ENCODE assay signal across 13 cellular contexts in the genomic region with DNA sequence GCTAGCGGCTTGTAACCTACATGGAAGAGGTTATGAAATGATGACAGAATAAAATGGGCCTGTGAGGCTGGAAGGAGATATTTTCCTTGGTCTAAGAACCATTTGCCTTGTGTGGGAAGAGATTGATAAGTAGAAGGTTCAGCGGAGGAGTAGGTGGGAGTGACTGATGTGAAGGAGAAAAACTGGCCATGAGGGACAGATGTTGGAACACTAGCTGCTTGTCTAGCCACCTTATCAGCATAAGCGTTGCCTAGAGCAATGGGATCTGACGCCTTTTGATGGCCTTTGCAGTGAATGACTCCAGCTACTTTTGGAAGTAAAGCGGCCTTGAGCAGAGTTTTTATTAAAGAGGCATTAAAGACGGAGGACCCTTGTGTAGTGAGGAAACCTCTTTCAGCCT. TPM values are rescaled to one million over a fixed set of nuclear protein-coding genes. Genes with fewer than 3 reads are reported as not detected.
"Had no signal": no experiment of that assay in that cellular context is flagged by ENCODE, and none has a peak within 500 bp of the region (broad histone marks: within the 10 kb centered on the region; RNA-seq: fewer than 3 reads in every experiment).

No MANE protein-coding gene starts in this region.

RNA-seq across cellular contexts. Expression of gene STRIT1, which starts 17.4 kb away (rescaled TPM):
- total RNA-seq: activated B cell treated with CpG ODN at 0.5 μM for 24 hours; activated CD4-positive, alpha-beta memory T cell treated with anti-CD3 and anti-CD28 coated beads for 36 hours; activated CD4-positive, alpha-beta memory T cell treated with anti-CD3 and anti-CD28 coated beads, Interleukin-2, amount 10 ng/mL, durations not matched to agents 7 days and 5 days; activated CD4-positive, alpha-beta T cell treated with anti-CD3 and anti-CD28 coated beads for 36 hours; activated CD4-positive, alpha-beta T cell treated with anti-CD3 and anti-CD28 coated beads, Interleukin-2, amount 10 ng/mL, durations not matched to agents 24 days and 14 days; activated CD4-positive, alpha-beta T cell treated with anti-CD3 and anti-CD28 coated beads, Interleukin-2, amount 10 ng/mL, durations not matched to agents 7 days and 5 days; activated CD8-positive, alpha-beta memory T cell treated with anti-CD3 and anti-CD28 coated beads for 36 hours; activated CD8-positive, alpha-beta memory T cell treated with anti-CD3 and anti-CD28 coated beads, Interleukin-2, amount 10 ng/mL, durations not matched to agents 7 days and 5 days; activated CD8-positive, alpha-beta T cell treated with anti-CD3 and anti-CD28 coated beads for 36 hours; activated CD8-positive, alpha-beta T cell treated with anti-CD3 and anti-CD28 coated beads, Interleukin-2, amount 10 ng/mL, durations not matched to agents 7 days and 5 days; T-helper 1 cell treated with Interleukin-12 subunit alpha and Interleukin-12 subunit beta and Interleukin-4 antibody, amounts not matched to agents 30 ng/mL and 1 ng/mL, for 36 hours; T-helper 17 cell; T-helper 2 cell treated with Interferon-gamma antibody and Interleukin-4, amounts not matched to agents 100 ng/mL and 5 ng/mL, for 36 hours had no signal
